8 cellular contexts compared by ENCODE assay signal in the genomic region with DNA sequence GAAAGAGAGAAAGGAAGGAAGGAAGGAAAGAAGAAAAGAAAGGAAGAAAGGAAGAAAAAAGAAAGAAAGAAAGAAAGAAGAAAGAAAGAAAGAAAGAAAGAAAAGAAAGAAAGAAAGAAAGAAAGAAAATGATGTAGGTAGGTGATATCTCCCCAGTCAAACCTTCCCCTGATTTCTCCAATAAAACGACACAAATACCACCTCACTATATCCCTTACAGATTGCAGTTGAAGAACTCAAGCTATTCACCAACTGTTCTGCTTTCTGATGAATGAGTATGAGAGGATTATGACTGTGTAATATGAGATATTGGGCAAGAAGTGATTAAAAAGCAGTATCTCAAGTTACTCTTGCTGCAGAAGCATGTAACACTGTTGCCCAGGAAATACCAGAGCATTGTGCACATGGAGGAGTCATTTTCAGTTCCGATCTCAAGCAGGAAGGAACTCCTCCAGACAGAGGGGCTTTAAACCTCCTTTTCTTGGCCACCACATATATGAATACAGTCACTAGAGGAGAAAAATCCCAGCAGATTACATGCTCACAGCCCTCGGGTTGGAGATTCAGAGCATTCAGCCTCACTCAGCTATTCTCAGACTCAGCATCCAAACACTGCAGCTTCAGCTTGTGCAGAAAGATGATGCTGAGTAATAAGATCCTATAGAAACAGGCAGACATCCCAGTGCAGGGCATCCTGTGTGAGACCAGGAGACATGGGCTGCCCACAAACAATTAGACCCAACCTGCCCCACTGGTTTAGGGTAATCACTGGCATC.
DNase-seq lines count a peak whose midpoint lies in the region; ATAC-seq, FAIRE-seq and TF ChIP-seq lines count a peak whose summit lies in the region.

No MANE protein-coding gene starts in this region.

- H3K4me3 Mint-ChIP-seq in activated naive CD8-positive, alpha-beta T cell treated with anti-CD3 and anti-CD28 coated beads for 36 hours = peak overlapping the region; percentile 57

- ATAC-seq in GM21390 (IDR thresholded peaks at IDR 0.05; ENCODE audit: unreplicated experiment) = peak; percentile 67

- TF ChIP-seq POLR2A in suprapubic skin (IDR thresholded peaks at IDR 0.05) = no peak

- H3K27me3 ChIP-seq in BLaER1 treated with 17β-estradiol and CSF1 and Interleukin-3, amounts not matched to agents 10 nM and 100 nM = no peaks in the 10 kb centered on the region
- H3K27me3 ChIP-seq in keratinocyte (ENCODE audit: control insufficient read depth, extremely low read depth, insufficient read depth, low read length) = no peaks in the 10 kb centered on the region
- no peaks in the 10 kb centered on the region for H3K27me3 ChIP-seq in suprapubic skin

- H3K36me3 Mint-ChIP-seq in activated naive CD8-positive, alpha-beta T cell treated with anti-CD3 and anti-CD28 coated beads for 36 hours = no peaks in the 10 kb centered on the region

- H3K27ac ChIP-seq in BLaER1 treated with 17β-estradiol and CSF1 and Interleukin-3, amounts not matched to agents 10 nM and 100 nM = peak overlapping the region; percentile 25 to 76 (median 67); a peak in 20 of 22 replicates
- peak overlapping the region; percentile 98 for H3K27ac ChIP-seq in keratinocyte (ENCODE audit: control insufficient read depth, insufficient read depth, low read length)
- peak overlapping the region; percentile 75 for H3K27ac ChIP-seq in suprapubic skin

- H3K79me2 ChIP-seq in keratinocyte (ENCODE audit: control insufficient read depth, insufficient read depth, low read length) = no peaks in the 10 kb centered on the region

- no peaks in the 10 kb centered on the region for H3K9me1 ChIP-seq in keratinocyte (ENCODE audit: control insufficient read depth, extremely low read depth, insufficient read depth, low read length)

- H3K4me3 ChIP-seq in BLaER1 treated with 17β-estradiol and CSF1 and Interleukin-3, amounts not matched to agents 10 nM and 100 nM = 0 out of 20 replicates have a peak overlapping the region, but pooled peaks of 1 of the 10 experiments have one; percentile 12
- H3K4me3 ChIP-seq in keratinocyte (ENCODE audit: control insufficient read depth in 2 of 3, extremely low read depth in 1 of 3, insufficient read depth in 2 of 3, low read depth in 1 of 3, low read length in 3 of 3) = peak overlapping the region in 2 of 3 experiments; percentile 14 to 73
- peak overlapping the region; percentile 14 for H3K4me3 ChIP-seq in suprapubic skin

- H3K9me3 Mint-ChIP-seq in activated naive CD8-positive, alpha-beta T cell treated with anti-CD3 and anti-CD28 coated beads for 36 hours = no peaks in the 10 kb centered on the region

- 8% methylated on average over 3 of the region's 3 CpGs for WGBS in suprapubic skin

- peak overlapping the region; percentile 32 to 84 (median 78) for H3K4me2 ChIP-seq in BLaER1 treated with 17β-estradiol and CSF1 and Interleukin-3, amounts not matched to agents 10 nM and 100 nM
- H3K4me2 ChIP-seq in keratinocyte (ENCODE audit: control insufficient read depth, extremely low read depth, insufficient read depth, low read depth, low read length) = peak overlapping the region; percentile 95

- no peak overlapping the region for H2AFZ ChIP-seq in keratinocyte (ENCODE audit: control insufficient read depth, low read length)

- peak overlapping the region; percentile 26 for H3K27ac Mint-ChIP-seq in activated naive CD8-positive, alpha-beta T cell treated with anti-CD3 and anti-CD28 coated beads for 36 hours

- TF ChIP-seq CTCF in keratinocyte (optimal IDR thresholded peaks at IDR 0.05 in 1 of 3, IDR thresholded peaks at IDR 0.05 in 1 of 3, conservative IDR thresholded peaks at IDR 0.05 in 1 of 3; ENCODE audit: extremely low read depth in 1 of 3, insufficient read depth in 2 of 3, low read length in 3 of 3) = no peak
- TF ChIP-seq CTCF in suprapubic skin (IDR thresholded peaks at IDR 0.05) = no peak

- TF ChIP-seq EP300 in suprapubic skin (IDR thresholded peaks at IDR 0.05) = no peak

- 0 out of 22 replicates have a peak, but pooled peaks cover 0 to 3% (median 0%) of the 10 kb centered on the region in 11 experiments for H3K9me3 ChIP-seq in BLaER1 treated with 17β-estradiol and CSF1 and Interleukin-3, amounts not matched to agents 10 nM and 100 nM (replicated peaks in 1 of 11)
- H3K9me3 ChIP-seq in keratinocyte (ENCODE audit: control insufficient read depth, low read depth, low read length) (no peaks in the 10 kb centered on the region), suprapubic skin (no peaks in the 10 kb centered on the region)

- peaks cover 22% of the 10 kb centered on the region for H3K4me1 Mint-ChIP-seq in activated naive CD8-positive, alpha-beta T cell treated with anti-CD3 and anti-CD28 coated beads for 36 hours

- no peaks in the 10 kb centered on the region for H3K36me3 ChIP-seq in BLaER1 treated with 17β-estradiol and CSF1 and Interleukin-3, amounts not matched to agents 10 nM and 100 nM
- no peaks in the 10 kb centered on the region for H3K36me3 ChIP-seq in keratinocyte (ENCODE audit: control insufficient read depth in 2 of 2, extremely low read depth in 1 of 2, insufficient read depth in 2 of 2, low read length in 2 of 2)
- no peaks in the 10 kb centered on the region for H3K36me3 ChIP-seq in suprapubic skin

- no peaks in the 10 kb centered on the region for H3K27me3 Mint-ChIP-seq in activated naive CD8-positive, alpha-beta T cell treated with anti-CD3 and anti-CD28 coated beads for 36 hours

- dilution Hi-C loops in keratinocyte (cut with MboI; ENCODE audit: extremely low pct_ligation_motif_present, low sequenced_read_pairs) = no loop called here

- H3K4me1 ChIP-seq in BLaER1 treated with 17β-estradiol and CSF1 and Interleukin-3, amounts not matched to agents 10 nM and 100 nM = peaks cover 14 to 66% (median 23%) of the 10 kb centered on the region in 10 experiments
- H3K4me1 ChIP-seq in keratinocyte (ENCODE audit: control insufficient read depth, extremely low read depth, insufficient read depth, low read length) = peaks cover 44% of the 10 kb centered on the region
- H3K4me1 ChIP-seq in suprapubic skin = peaks cover 21% of the 10 kb centered on the region

- peak; percentile 83 for FAIRE-seq in keratinocyte (lab: Jason Lieb, UNC)

- DNase-seq in NCI-H2171 treated with DMSO at 0.1 percent for 48 hours (lab: John Stamatoyannopoulos, UW) (peak; percentile 90), keratinocyte (ENCODE audit: low read depth, low spot score) (peak; percentile 88), suprapubic skin (ENCODE audit: low spot score in 2 of 2) (no peak), HUDEP-2 (lab: John Stamatoyannopoulos, UW; ENCODE audit: unreplicated experiment in 76 of 76) (no peak), COR-L47 (lab: John Stamatoyannopoulos, UW) (no peak)
- DNase-seq in activated naive CD8-positive, alpha-beta T cell treated with anti-CD3 and anti-CD28 coated beads for 36 hours = peak; percentile 16

- H4K20me1 ChIP-seq in BLaER1 treated with 17β-estradiol and CSF1 and Interleukin-3, amounts not matched to agents 10 nM and 100 nM = no peaks in the 10 kb centered on the region
- H4K20me1 ChIP-seq in keratinocyte (ENCODE audit: control insufficient read depth, extremely low read depth, insufficient read depth, low read length) = no peaks in the 10 kb centered on the region

- H3K9ac ChIP-seq in BLaER1 treated with 17β-estradiol and CSF1 and Interleukin-3, amounts not matched to agents 10 nM and 100 nM = peak overlapping the region in 10 of 11 experiments; percentile 7 to 64 (median 46); a peak in 14 of 22 replicates
- peak overlapping the region; percentile 77 for H3K9ac ChIP-seq in keratinocyte (ENCODE audit: control insufficient read depth, extremely low read depth, insufficient read depth, low read length)

Comparison
In these comparisons a context has a peak if more than half of its experiments do, and no peak if none do; other contexts are left out.
1. DNase-seq: peak in NCI-H2171 treated with DMSO at 0.1 percent for 48 hours (single experiment), activated naive CD8-positive, alpha-beta T cell treated with anti-CD3 and anti-CD28 coated beads for 36 hours (single experiment) and keratinocyte (single experiment); none in suprapubic skin (0 of 2), HUDEP-2 (0 of 76) and COR-L47 (single experiment).
2. Peak in every context shown above with its lines, with median percentiles within 50 percentile points of each other: H3K27ac ChIP-seq.